ENCODE assay signal across 9 cellular contexts in genomic region chr6:158040804-158041347, GRCh38. TPM values are rescaled to one million over a fixed set of nuclear protein-coding genes. Genes with fewer than 3 reads are reported as not detected.
DNase-seq lines count a peak whose midpoint lies in the region; ATAC-seq and TF ChIP-seq lines count a peak whose summit lies in the region.
"Had no signal": no experiment of that assay in that cellular context is flagged by ENCODE, and none has a peak within 500 bp of the region (broad histone marks: within the 10 kb centered on the region; RNA-seq: fewer than 3 reads in every experiment).

No MANE protein-coding gene starts in this region.

- CTCF ChIA-PET in WTC11 (lab: Charles Lee), result interaction anchor here (2.9 kb wide), 1 partner anchor 15 kb away, joined by 13 read pairs; no protein-coding TSS in a partner anchor

- H3K4me3 ChIP-seq in GM23338 (no peak overlapping the region), fibroblast of villous mesenchyme (ENCODE audit: low read depth, low read length) (peak overlapping the region; percentile 1), skeletal muscle satellite cell (ENCODE audit: low read length) (peak overlapping the region; percentile 37)
- H3K4me3 ChIP-seq: upper lobe of left lung had no signal

- TF ChIP-seq CTCF in GM23338 (conservative IDR thresholded peaks at IDR 0.05; ENCODE audit: low read depth in 2 of 2), result no peak
- TF ChIP-seq CTCF in WTC11 (IDR thresholded peaks at IDR 0.05), result no peak
- TF ChIP-seq CTCF in fibroblast of villous mesenchyme (IDR thresholded peaks at IDR 0.05; ENCODE audit: insufficient read depth, low read depth, low read length), result no peak

- H3K9me3 ChIP-seq in skeletal muscle satellite cell (replicated peaks; ENCODE audit: low read length), result no peaks in the 10 kb centered on the region
- H3K9me3 ChIP-seq: upper lobe of left lung had no signal

- H3K9me3 Mint-ChIP-seq in GM23338 (no peaks in the 10 kb centered on the region), WTC11 (peaks cover 5% of the 10 kb centered on the region)

- no peak overlapping the region for H2AFZ ChIP-seq in GM23338

- DNase-seq in GM23338 (ENCODE audit: low spot score) (no peak), WTC11 (ENCODE audit: low spot score) (no peak), fibroblast of villous mesenchyme (ENCODE audit: low read depth) (peak; percentile 88), NCI-H774 (lab: John Stamatoyannopoulos, UW) (no peak), NOMO-1 (lab: John Stamatoyannopoulos, UW; ENCODE audit: unreplicated experiment in 2 of 2) (no peak), DMS79 treated with DMSO at 0.1 percent for 48 hours (lab: John Stamatoyannopoulos, UW) (no peak)
- DNase-seq: upper lobe of left lung had no signal

- peak overlapping the region; percentile 68 for H3K9ac ChIP-seq in skeletal muscle satellite cell (ENCODE audit: low read depth, low read length)

- H3K27me3 ChIP-seq in GM23338 (ENCODE audit: insufficient read depth) (no peaks in the 10 kb centered on the region), skeletal muscle satellite cell (ENCODE audit: control insufficient read depth, insufficient read depth, low read length) (no peaks in the 10 kb centered on the region)
- H3K27me3 ChIP-seq: upper lobe of left lung had no signal

- POLR2A ChIA-PET in WTC11 (lab: Charles Lee), result no interaction called here

- no peaks in the 10 kb centered on the region for H3K9me2 ChIP-seq in GM23338 (ENCODE audit: insufficient read depth)

- no peaks in the 10 kb centered on the region for H3F3A ChIP-seq in GM23338 (replicated peaks; ENCODE audit: low read depth)

- H3K79me2 ChIP-seq in GM23338 (replicated peaks; ENCODE audit: insufficient read depth), result no peaks in the 10 kb centered on the region

- H4K20me1 ChIP-seq in GM23338 (replicated peaks; ENCODE audit: insufficient read depth), result no peaks in the 10 kb centered on the region

- H3K4me3 Mint-ChIP-seq in GM23338 (no peak overlapping the region), WTC11 (no peak overlapping the region)

- H3K4me1 ChIP-seq in GM23338 (ENCODE audit: insufficient read depth), result no peaks in the 10 kb centered on the region
- H3K4me1 ChIP-seq in skeletal muscle satellite cell (ENCODE audit: control insufficient read depth, insufficient read depth, low read length), result peaks cover 76% of the 10 kb centered on the region

- H3K27ac Mint-ChIP-seq in GM23338, result peak overlapping the region; percentile 60
- peak overlapping the region; percentile 16 for H3K27ac Mint-ChIP-seq in WTC11

- no peak overlapping the region for H3K27ac ChIP-seq in GM23338 (ENCODE audit: low read depth)

- H3K4me2 ChIP-seq in GM23338 (no peak overlapping the region), skeletal muscle satellite cell (ENCODE audit: low read length) (peak overlapping the region; percentile 72)

- H3K36me3 ChIP-seq in GM23338 (ENCODE audit: insufficient read depth) (no peaks in the 10 kb centered on the region), skeletal muscle satellite cell (ENCODE audit: insufficient read depth, low read length) (peaks cover 55% of the 10 kb centered on the region)
- H3K36me3 ChIP-seq: upper lobe of left lung had no signal

- H3K4me1 Mint-ChIP-seq in GM23338 (peaks cover 24% of the 10 kb centered on the region), WTC11 (peaks cover 13% of the 10 kb centered on the region)

- ATAC-seq in GM23338, result no peak
- ATAC-seq in WTC11, result no peak
- no peak for ATAC-seq in GM21526 (IDR thresholded peaks at IDR 0.05; ENCODE audit: low FRiP score, unreplicated experiment)

- peaks cover 7% of the 10 kb centered on the region for H3K27me3 Mint-ChIP-seq in GM23338 (ENCODE audit: insufficient read depth, low read depth, poor library complexity)
- no peaks in the 10 kb centered on the region; the same call in 1 of the 2 replicates for H3K27me3 Mint-ChIP-seq in WTC11 (ENCODE audit: low read depth)

- peaks cover 21% of the 10 kb centered on the region for H3K36me3 Mint-ChIP-seq in GM23338 (ENCODE audit: low read depth)
- H3K36me3 Mint-ChIP-seq in WTC11, result peaks cover 9% of the 10 kb centered on the region

TF ChIP-seq in GM23338, 12 proteins besides CTCF, POLR2A, EP300 and RAD21 (continues in another document):
- TF ChIP-seq, protein P1, sequence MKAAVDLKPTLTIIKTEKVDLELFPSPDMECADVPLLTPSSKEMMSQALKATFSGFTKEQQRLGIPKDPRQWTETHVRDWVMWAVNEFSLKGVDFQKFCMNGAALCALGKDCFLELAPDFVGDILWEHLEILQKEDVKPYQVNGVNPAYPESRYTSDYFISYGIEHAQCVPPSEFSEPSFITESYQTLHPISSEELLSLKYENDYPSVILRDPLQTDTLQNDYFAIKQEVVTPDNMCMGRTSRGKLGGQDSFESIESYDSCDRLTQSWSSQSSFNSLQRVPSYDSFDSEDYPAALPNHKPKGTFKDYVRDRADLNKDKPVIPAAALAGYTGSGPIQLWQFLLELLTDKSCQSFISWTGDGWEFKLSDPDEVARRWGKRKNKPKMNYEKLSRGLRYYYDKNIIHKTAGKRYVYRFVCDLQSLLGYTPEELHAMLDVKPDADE (IDR thresholded peaks at IDR 0.05), result no peak

TF ChIP-seq in WTC11, 78 proteins besides CTCF, POLR2A, EP300 and RAD21:
- TF ChIP-seq ZNF263 (CRISPR knock-in tag; IDR thresholded peaks at IDR 0.05; ENCODE audit: low read depth) (no peak), GTF2I (CRISPR knock-in tag; conservative IDR thresholded peaks at IDR 0.05) (no peak), NFATC4 (CRISPR knock-in tag; IDR thresholded peaks at IDR 0.05) (no peak), GRHL2 (CRISPR knock-in tag; IDR thresholded peaks at IDR 0.05; ENCODE audit: insufficient replicate concordance, severe bottlenecking) (no peak), ERG (CRISPR knock-in tag; IDR thresholded peaks at IDR 0.05) (no peak), PREB (CRISPR knock-in tag; IDR thresholded peaks at IDR 0.05; ENCODE audit: borderline replicate concordance) (no peak), CBFB (CRISPR knock-in tag; IDR thresholded peaks at IDR 0.05; ENCODE audit: low read depth) (no peak)

RNA-seq across cellular contexts. Expression of gene SYNJ2, which starts 59.2 kb away (rescaled TPM):
- 5.6 and 8.4 TPM in 2 replicates for total RNA-seq in GM23338 (2014; rRNA removed; shearing (Covaris generic))
- polyA plus RNA-seq in GM23338 (2016; fragmentation: Nextera tagmentation; extraction: Ambion mirVana), result 2.5 and 2.8 TPM in 2 replicates
- total RNA-seq in WTC11 (2021), result 11.8 to 15.3 TPM (median 12.4 TPM) in 3 replicates
- total RNA-seq in fibroblast of villous mesenchyme, result 36.7 and 53.1 TPM in 2 replicates
- 23.6 and 32.5 TPM in 2 replicates for total RNA-seq in skeletal muscle satellite cell (2012; rRNA removed)
